Comparison of ENCODE assay signal across 9 cellular contexts in the genomic region with DNA sequence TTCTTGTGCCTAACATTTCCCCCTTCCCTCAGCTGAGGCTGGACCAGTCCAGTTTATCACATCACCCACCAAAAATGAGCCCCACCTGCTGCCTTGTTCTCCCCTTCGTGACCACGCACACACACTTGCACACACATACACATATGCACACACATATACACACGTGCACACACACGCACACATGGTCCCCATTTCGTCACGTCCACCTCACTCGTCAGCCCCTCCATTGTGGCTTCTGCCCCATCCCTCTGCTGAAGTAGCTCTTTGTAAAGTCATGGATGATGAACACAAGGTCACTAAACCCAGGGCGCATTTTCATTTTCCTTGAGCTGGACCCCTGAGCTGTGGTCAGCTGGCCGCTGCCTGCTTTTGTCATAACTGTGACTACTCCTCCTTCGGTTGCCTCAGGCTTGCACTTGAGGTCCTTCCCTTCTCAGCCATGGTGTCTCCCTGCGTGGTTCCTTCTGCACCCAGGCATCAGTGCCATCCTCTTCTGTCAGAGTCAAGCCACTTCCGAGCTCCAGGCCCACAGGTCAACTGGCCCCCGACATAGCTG.
DNase-seq lines count a peak whose midpoint lies in the region; ATAC-seq and TF ChIP-seq lines count a peak whose summit lies in the region.
"Had no signal": no experiment of that assay in that cellular context is flagged by ENCODE, and none has a peak within 500 bp of the region (broad histone marks: within the 10 kb centered on the region; RNA-seq: fewer than 3 reads in every experiment).

No MANE protein-coding gene starts in this region.

- peak; percentile 13 for DNase-seq in activated effector memory CD4-positive, alpha-beta T cell treated with anti-CD3 and anti-CD28 coated beads, Interleukin-2, amount 50 U/mL, for 16 hours
- DNase-seq in activated effector memory CD4-positive, alpha-beta T cell treated with Interleukin-2 at 50 U/mL for 16 hours = no peak
- DNase-seq in RPMI8226 (peak; percentile 54), smooth muscle cell (lab: John Stamatoyannopoulos, UW; ENCODE audit: unreplicated experiment) (no peak), NCI-H187 (lab: John Stamatoyannopoulos, UW) (no peak)
- DNase-seq in activated naive CD4-positive, alpha-beta T cell (lab: John Stamatoyannopoulos, UW) = no peak
- DNase-seq in activated CD4-positive, alpha-beta T cell treated with anti-CD3 and anti-CD28 coated beads for 48 hours = no peak
- DNase-seq: activated CD4-positive, CD25-positive, alpha-beta regulatory T cell had no signal

- H3K27me3 ChIP-seq in smooth muscle cell (ENCODE audit: low read depth) = no peaks in the 10 kb centered on the region

- peak; percentile 3 for ATAC-seq in HG02970 (IDR thresholded peaks at IDR 0.05; ENCODE audit: low FRiP score, unreplicated experiment)

- H2AFZ ChIP-seq in smooth muscle cell (ENCODE audit: low read depth) = no peak overlapping the region

- no peak overlapping the region for H3K9ac ChIP-seq in smooth muscle cell (ENCODE audit: low read depth)

- H3K79me2 ChIP-seq in smooth muscle cell (ENCODE audit: low read depth) = no peaks in the 10 kb centered on the region

- WGBS in smooth muscle cell (ENCODE audit: low lambda C conversion rate) = 94% methylated on average over 13 of the region's 13 CpGs

- H3K4me1 ChIP-seq in smooth muscle cell (ENCODE audit: low read depth) = peaks cover 6% of the 10 kb centered on the region

- H3F3A ChIP-seq in smooth muscle cell (ENCODE audit: low read depth) = peaks cover 3% of the 10 kb centered on the region

- no peaks in the 10 kb centered on the region for H3K36me3 ChIP-seq in smooth muscle cell (ENCODE audit: low read depth)

- H3K27ac ChIP-seq in smooth muscle cell (ENCODE audit: low read depth) = peak overlapping the region; percentile 61

- H4K20me1 ChIP-seq in smooth muscle cell (ENCODE audit: low read depth) = no peaks in the 10 kb centered on the region

- no peaks in the 10 kb centered on the region for H3K9me3 ChIP-seq in smooth muscle cell (replicated peaks; ENCODE audit: low read depth)

- peak overlapping the region; percentile 68 for H3K4me2 ChIP-seq in smooth muscle cell

- H3K4me3 ChIP-seq in smooth muscle cell = no peak overlapping the region

- no peak for TF ChIP-seq CTCF in smooth muscle cell (IDR thresholded peaks at IDR 0.05; ENCODE audit: borderline replicate concordance, insufficient read depth, poor library complexity, severe bottlenecking)

Comparison
In these comparisons a context has a peak if more than half of its experiments do, and no peak if none do; other contexts are left out.
1. DNase-seq: peak in activated effector memory CD4-positive, alpha-beta T cell treated with anti-CD3 and anti-CD28 coated beads, Interleukin-2, amount 50 U/mL, for 16 hours (single experiment) and RPMI8226 (single experiment); none in activated effector memory CD4-positive, alpha-beta T cell treated with Interleukin-2 at 50 U/mL for 16 hours (single experiment), smooth muscle cell (single experiment), NCI-H187 (0 of 2), activated naive CD4-positive, alpha-beta T cell (0 of 4) and activated CD4-positive, alpha-beta T cell treated with anti-CD3 and anti-CD28 coated beads for 48 hours (single experiment).